ENCODE assay signal across 8 cellular contexts in genomic region chr22:22884010-22884887, GRCh38. TPM values are rescaled to one million over a fixed set of nuclear protein-coding genes. Genes with fewer than 3 reads are reported as not detected.
DNase-seq lines count a peak whose midpoint lies in the region; ATAC-seq lines count a peak whose summit lies in the region.

No MANE protein-coding gene starts in this region.

- H3K4me2 ChIP-seq in Karpas-422 (ENCODE audit: low read depth, low read length, poor library complexity, severe bottlenecking), result peak overlapping the region; percentile 69

- peak; percentile 48 to 52 for DNase-seq in NCI-H2081 (lab: John Stamatoyannopoulos, UW)
- DNase-seq in NCI-H2081 treated with DMSO at 0.1 percent for 48 hours (lab: John Stamatoyannopoulos, UW), result no peak
- peak; percentile 96 for DNase-seq in Karpas-422
- peak; percentile 88 to 96 for DNase-seq in SJCRH30
- peak; percentile 82 for DNase-seq in activated effector memory CD4-positive, alpha-beta T cell treated with anti-CD3 and anti-CD28 coated beads, Interleukin-2, amount 50 U/mL, for 16 hours
- peak; percentile 33 for DNase-seq in glomerular endothelial cell (ENCODE audit: extremely low read depth, low read depth, low spot score)
- DNase-seq in putamen (ENCODE audit: low spot score), result peak; percentile 21

- no peaks in the 10 kb centered on the region for H4K20me1 ChIP-seq in Karpas-422 (ENCODE audit: insufficient read depth, low read depth, low read length)

- H3K9me3 ChIP-seq in Karpas-422 (ENCODE audit: low read length) (no peaks in the 10 kb centered on the region), SJCRH30 (replicated peaks) (no peaks in the 10 kb centered on the region)

- H3K36me3 ChIP-seq in Karpas-422 (ENCODE audit: insufficient read depth, low read length) (no peaks in the 10 kb centered on the region), SJCRH30 (no peaks in the 10 kb centered on the region)

- H3K27ac ChIP-seq in Karpas-422 (ENCODE audit: low read length) (peak overlapping the region; percentile 91), SJCRH30 (peak overlapping the region; percentile 77)

- no peaks in the 10 kb centered on the region for H3K27me3 ChIP-seq in Karpas-422 (ENCODE audit: low read length)
- no peaks in the 10 kb centered on the region for H3K27me3 ChIP-seq in SJCRH30

- H2AFZ ChIP-seq in Karpas-422 (ENCODE audit: low read length), result no peak overlapping the region

- peak overlapping the region; percentile 61 for H3K9ac ChIP-seq in Karpas-422 (ENCODE audit: low read length)

- H3K9me2 ChIP-seq in Karpas-422 (replicated peaks; ENCODE audit: insufficient read depth, low read length), result no peaks in the 10 kb centered on the region

- H3K4me1 ChIP-seq in Karpas-422 (ENCODE audit: low read length), result peaks cover 100% of the 10 kb centered on the region
- peaks cover 27% of the 10 kb centered on the region for H3K4me1 ChIP-seq in SJCRH30

- ATAC-seq in GM18870 (IDR thresholded peaks at IDR 0.05; ENCODE audit: unreplicated experiment), result no peak

- H3K4me3 ChIP-seq in Karpas-422 (ENCODE audit: low read length) (peak overlapping the region; percentile 36; the same call in 1 of the 2 replicates), SJCRH30 (no peak overlapping the region)

- no peaks in the 10 kb centered on the region for H3K79me2 ChIP-seq in Karpas-422 (ENCODE audit: low read length)

RNA-seq across cellular contexts. Expression of gene IGLL5, which starts 3.4 kb away (rescaled TPM):
- 1.1 and 8.3 TPM in 2 replicates for total RNA-seq in Karpas-422 (2014; rRNA removed; shearing (Covaris generic); ENCODE audit: low replicate concordance)
- 0.94 and 1.0 TPM in 2 replicates for total RNA-seq in SJCRH30 (2014; rRNA removed; shearing (Covaris generic))
- not detected in 2 replicates for total RNA-seq in glomerular endothelial cell
